ENCODE assay signal across 5 cellular contexts in the genomic region with DNA sequence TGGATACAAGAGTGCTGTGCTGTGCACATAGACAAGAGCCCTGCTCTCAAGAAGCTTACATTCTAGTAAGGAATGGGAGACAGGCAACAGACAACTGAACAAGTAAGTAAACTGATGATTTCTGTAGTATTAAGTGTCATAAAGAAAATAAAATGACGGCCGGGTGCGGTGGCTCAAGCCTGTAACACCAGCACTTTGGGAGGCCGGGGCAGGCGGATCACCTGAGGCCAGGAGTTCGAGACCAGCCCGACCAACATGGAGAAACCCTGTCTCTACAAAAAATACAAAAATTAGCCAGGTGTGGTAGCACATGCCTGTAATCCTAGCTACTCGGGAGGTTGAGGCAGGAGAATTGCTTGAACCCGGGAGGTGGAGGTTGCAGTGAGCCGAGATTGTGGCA. TPM values are rescaled to one million over a fixed set of nuclear protein-coding genes. Genes with fewer than 3 reads are reported as not detected.
"Had no signal": no experiment of that assay in that cellular context is flagged by ENCODE, and none has a peak within 500 bp of the region (broad histone marks: within the 10 kb centered on the region; RNA-seq: fewer than 3 reads in every experiment).

No MANE protein-coding gene starts in this region.

RNA-seq across cellular contexts. Expression of a gene that starts 18.5 kb away (rescaled TPM):
- total RNA-seq: Peyer's patch, Right ventricle myocardium superior, SJCRH30 had no signal
- polyA plus RNA-seq: SK-N-SH had no signal

RNA-seq across cellular contexts. Expression of a gene that starts 38.4 kb away (rescaled TPM):
- total RNA-seq: cardiac muscle cell, SJCRH30 had no signal
- polyA plus RNA-seq: cardiac muscle cell, SK-N-SH had no signal
